3 cellular contexts compared by ENCODE assay signal in the genomic region with DNA sequence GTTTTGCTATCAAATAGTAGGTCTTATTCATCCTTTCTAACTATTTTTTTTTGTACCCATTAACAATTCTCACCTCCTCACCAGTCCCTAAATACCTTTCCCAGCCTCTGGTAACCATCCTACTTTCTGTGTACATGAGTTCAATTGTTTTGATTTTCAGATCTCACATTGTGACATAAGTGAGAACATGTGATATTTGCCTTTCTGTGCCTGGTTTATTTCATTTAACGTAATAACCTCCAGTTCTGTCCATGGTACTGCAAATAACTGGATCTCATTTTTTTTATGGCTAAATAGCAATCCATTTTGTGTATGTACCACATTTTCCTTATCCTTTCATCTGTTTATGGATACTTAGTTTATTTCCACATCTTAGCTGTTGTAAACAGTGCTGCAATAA.
A peak's percentile ranks its signal among the peaks of the same experiment; 100 is the strongest.
TF ChIP-seq lines count a peak whose summit lies in the region.

No MANE protein-coding gene starts in this region.

TF ChIP-seq in HepG2, 621 proteins besides CTCF, POLR2A, EP300 and RAD21:
- no peak for TF ChIP-seq MTF2 (CRISPR knock-in tag; IDR thresholded peaks at IDR 0.05; ENCODE audit: borderline replicate concordance)
- no peak for TF ChIP-seq HNRNPH1 (optimal IDR thresholded peaks at IDR 0.05; ENCODE audit: low read depth, low read length)
- TF ChIP-seq HNRNPL (IDR thresholded peaks at IDR 0.05; ENCODE audit: low read depth, low read length) = no peak
- TF ChIP-seq LCORL (IDR thresholded peaks at IDR 0.05) = no peak
- no peak for TF ChIP-seq LCORL (CRISPR knock-in tag; IDR thresholded peaks at IDR 0.05)
- no peak for TF ChIP-seq ZFYVE20 (CRISPR knock-in tag; IDR thresholded peaks at IDR 0.05; ENCODE audit: borderline replicate concordance, low read depth)
- no peak for TF ChIP-seq ZNF264 (CRISPR knock-in tag; IDR thresholded peaks at IDR 0.05)
- TF ChIP-seq SAP130 (CRISPR knock-in tag; IDR thresholded peaks at IDR 0.05; ENCODE audit: low read depth) = no peak
- no peak for TF ChIP-seq ZNF235 (CRISPR knock-in tag; IDR thresholded peaks at IDR 0.05; ENCODE audit: borderline replicate concordance)
- no peak for TF ChIP-seq SCMH1 (CRISPR knock-in tag; IDR thresholded peaks at IDR 0.05; ENCODE audit: borderline replicate concordance)
- no peak for TF ChIP-seq SIX1 (CRISPR knock-in tag; IDR thresholded peaks at IDR 0.05; ENCODE audit: borderline replicate concordance)
- TF ChIP-seq PLRG1 (conservative IDR thresholded peaks at IDR 0.05) = no peak

TF ChIP-seq in HEK293, 187 proteins besides CTCF, POLR2A, EP300 and RAD21:
- TF ChIP-seq SALL2 (tag by site-specific recombination; IDR thresholded peaks at IDR 0.05; ENCODE audit: borderline replicate concordance) = no peak
- peak; percentile 42; the same call in 1 of the 2 replicates for TF ChIP-seq REST (tag by site-specific recombination; IDR thresholded peaks at IDR 0.05)

TF ChIP-seq in SK-N-SH, 30 proteins besides CTCF, POLR2A, EP300 and RAD21:
- TF ChIP-seq EZH2phosphoT487 (IDR thresholded peaks at IDR 0.05; ENCODE audit: borderline replicate concordance, low read depth) (no peak), REST (IDR thresholded peaks at IDR 0.05; ENCODE audit: low read depth, low read length) (0 out of 2 replicates have a peak, but pooled peaks have one; percentile 52), TAF1 (IDR thresholded peaks at IDR 0.05; ENCODE audit: borderline replicate concordance, low read depth, low read length) (no peak), YY1 (IDR thresholded peaks at IDR 0.05; ENCODE audit: low read depth) (no peak), SIN3A (IDR thresholded peaks at IDR 0.05; ENCODE audit: borderline replicate concordance, low read depth, low read length) (no peak), RXRA (IDR thresholded peaks at IDR 0.05; ENCODE audit: borderline replicate concordance, low read depth) (no peak), MEF2A (IDR thresholded peaks at IDR 0.05; ENCODE audit: borderline replicate concordance, low read depth) (no peak)
TF ChIP-seq in SK-N-SH: peak in this region for 1.
